In the genomic region with DNA sequence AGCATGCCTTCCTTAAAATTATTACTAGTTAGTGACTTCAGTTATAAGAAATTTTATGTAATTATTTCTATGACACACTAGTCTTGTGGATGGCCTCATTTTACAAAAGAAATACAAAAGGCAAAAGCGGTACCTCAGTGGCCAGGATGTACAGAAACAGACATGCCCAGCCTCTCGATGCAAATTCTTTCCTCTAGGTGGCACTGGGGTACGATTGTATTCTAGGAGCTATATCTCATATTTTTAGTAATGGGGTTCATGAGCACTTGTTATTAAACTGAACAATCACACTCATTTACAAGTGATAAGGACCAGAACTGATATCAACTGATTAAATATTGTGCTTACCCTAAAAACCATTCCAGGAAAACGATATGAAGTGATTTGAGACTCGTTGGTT, we compare ENCODE assay signal across 11 cellular contexts. TPM values are rescaled to one million over a fixed set of nuclear protein-coding genes. Genes with fewer than 3 reads are reported as not detected.
DNase-seq lines count a peak whose midpoint lies in the region; ATAC-seq and TF ChIP-seq lines count a peak whose summit lies in the region.
"Had no signal": no experiment of that assay in that cellular context is flagged by ENCODE, and none has a peak within 500 bp of the region (broad histone marks: within the 10 kb centered on the region; RNA-seq: fewer than 3 reads in every experiment).

No MANE protein-coding gene starts in this region.

- CTCF ChIA-PET in mammary epithelial cell (lab: Charles Lee; ENCODE audit: low non-redundant PET) = interaction anchor here (0.5 kb wide), 2 partner anchors 11 to 353 kb away, joined by 3 read pairs; no protein-coding TSS in a partner anchor

- no peaks in the 10 kb centered on the region for H3K27me3 ChIP-seq in mammary epithelial cell (ENCODE audit: insufficient read depth, low read length)
- H3K27me3 ChIP-seq: gastrocnemius medialis, transverse colon had no signal

- in situ Hi-C loops in mammary epithelial cell (cut with MboI; ENCODE audit: low sequenced_read_pairs in 2 of 2) = no loop called here

- H3K4me3 ChIP-seq in mammary epithelial cell (replicated peaks in 1 of 3; ENCODE audit: insufficient read depth in 1 of 3, low read depth in 2 of 3, low read length in 3 of 3) = no peak overlapping the region
- H3K4me3 ChIP-seq: gastrocnemius medialis, transverse colon had no signal

- H4K20me1 ChIP-seq in mammary epithelial cell (ENCODE audit: insufficient read depth, low read length) = no peaks in the 10 kb centered on the region

- no peaks in the 10 kb centered on the region for H3K9me3 ChIP-seq in mammary epithelial cell (replicated peaks; ENCODE audit: insufficient read depth, low read length)
- H3K9me3 ChIP-seq: gastrocnemius medialis, transverse colon had no signal

- no peaks in the 10 kb centered on the region for H3K4me1 ChIP-seq in mammary epithelial cell (ENCODE audit: insufficient read depth, low read length)
- H3K4me1 ChIP-seq: gastrocnemius medialis, transverse colon had no signal

- DNase-seq in NCI-H82 (lab: John Stamatoyannopoulos, UW) (peak; percentile 43), NCI-H82 treated with DMSO at 0.1 percent for 48 hours (lab: John Stamatoyannopoulos, UW; ENCODE audit: unreplicated experiment) (no peak), Kasumi-1 (lab: John Stamatoyannopoulos, UW) (peak; percentile 24 to 74), mammary epithelial cell (no peak), osteocyte (ENCODE audit: extremely low spot score, unreplicated experiment) (no peak), foreskin melanocyte (no peak)
- no peak for DNase-seq in stimulated activated CD4-positive, alpha-beta T cell treated with anti-CD3 and anti-CD28 coated beads, Interleukin-4, amount 100 ng/mL, for 4 hours
- DNase-seq: C1 segment of cervical spinal cord, gastrocnemius medialis, transverse colon had no signal

- no peak for ATAC-seq in GM18867 (IDR thresholded peaks at IDR 0.05; ENCODE audit: unreplicated experiment)
- ATAC-seq: gastrocnemius medialis had no signal

- TF ChIP-seq CTCF in mammary epithelial cell (conservative IDR thresholded peaks at IDR 0.05 in 1 of 2, IDR thresholded peaks at IDR 0.05 in 1 of 2; ENCODE audit: extremely low read depth in 1 of 2, insufficient read depth in 1 of 2, low read depth in 1 of 2, low read length in 2 of 2) = peak; percentile 42 to 57
- TF ChIP-seq CTCF in osteocyte (IDR thresholded peaks at IDR 0.05) = peak; percentile 50

- no peaks in the 10 kb centered on the region for H3K36me3 ChIP-seq in mammary epithelial cell (ENCODE audit: insufficient read depth, low read length)
- H3K36me3 ChIP-seq: transverse colon had no signal

- no peak overlapping the region for H3K27ac ChIP-seq in mammary epithelial cell (ENCODE audit: insufficient read depth, low read depth, low read length)
- H3K27ac ChIP-seq: gastrocnemius medialis, transverse colon had no signal

- H3K4me1 Mint-ChIP-seq in osteocyte (ENCODE audit: unreplicated experiment) = no peaks in the 10 kb centered on the region

- WGBS in mammary epithelial cell (ENCODE audit: low coverage, missing lambda C conversion rate) = 70% methylated on average over 5 of the region's 5 CpGs

- dilution Hi-C loops in mammary epithelial cell (cut with HindIII; ENCODE audit: low sequenced_read_pairs) = no loop called here

- H3K4me3 Mint-ChIP-seq in osteocyte (ENCODE audit: unreplicated experiment) = no peak overlapping the region

- H3K9me3 Mint-ChIP-seq in osteocyte (ENCODE audit: unreplicated experiment) = no peaks in the 10 kb centered on the region

- H2AFZ ChIP-seq in mammary epithelial cell (ENCODE audit: low read depth, low read length) = no peak overlapping the region

- no peaks in the 10 kb centered on the region for H3K79me2 ChIP-seq in mammary epithelial cell (ENCODE audit: insufficient read depth, low read length)

- no peaks in the 10 kb centered on the region for H3K27me3 Mint-ChIP-seq in osteocyte (ENCODE audit: unreplicated experiment)

- H3K4me2 ChIP-seq in mammary epithelial cell (ENCODE audit: insufficient read depth, low read depth, low read length) = no peak overlapping the region

- intact Hi-C loops in mammary epithelial cell (cut with micrococcal nuclease) = no loop called here

- no peak overlapping the region for H3K9ac ChIP-seq in mammary epithelial cell (ENCODE audit: insufficient read depth, low read length)

- H3K36me3 Mint-ChIP-seq in osteocyte (ENCODE audit: unreplicated experiment) = no peaks in the 10 kb centered on the region

- H3K27ac Mint-ChIP-seq in osteocyte (ENCODE audit: unreplicated experiment) = no peak overlapping the region

- BruUV-seq in mammary epithelial cell (replicated peaks; lab: Mats Ljungman, UMichigan) = no TSS peak

RNA-seq across cellular contexts. Expression of gene SOD2, which starts 59.8 kb away (rescaled TPM):
- total RNA-seq in mammary epithelial cell = 100 to 1,000 TPM; 105 to 145 TPM
- 51.3 TPM for polyA plus RNA-seq in mammary epithelial cell
- polyA minus RNA-seq in mammary epithelial cell = 77.2 TPM
- 73.1 and 74.5 TPM in 2 replicates for total RNA-seq in osteocyte

Comparison
In these comparisons a context has a peak if more than half of its experiments do, and no peak if none do; other contexts are left out.
1. DNase-seq: peak in NCI-H82 (single experiment) and Kasumi-1 (2 of 2); none in NCI-H82 treated with DMSO at 0.1 percent for 48 hours (single experiment), mammary epithelial cell (single experiment), osteocyte (single experiment), foreskin melanocyte (single experiment) and stimulated activated CD4-positive, alpha-beta T cell treated with anti-CD3 and anti-CD28 coated beads, Interleukin-4, amount 100 ng/mL, for 4 hours (0 of 2).